9 cellular contexts compared by ENCODE assay signal in genomic region chr17:1488826-1489275, GRCh38. TPM values are rescaled to one million over a fixed set of nuclear protein-coding genes. Genes with fewer than 3 reads are reported as not detected.
A peak's percentile ranks its signal among the peaks of the same experiment; 100 is the strongest.
DNase-seq lines count a peak whose midpoint lies in the region; ATAC-seq and TF ChIP-seq lines count a peak whose summit lies in the region.
"Had no signal": no experiment of that assay in that cellular context is flagged by ENCODE, and none has a peak within 500 bp of the region (broad histone marks: within the 10 kb centered on the region; RNA-seq: fewer than 3 reads in every experiment).

No MANE protein-coding gene starts in this region.

- no peak overlapping the region for H2AFZ ChIP-seq in parathyroid adenoma

- H3K27ac ChIP-seq in CD4-positive, alpha-beta memory T cell (ENCODE audit: low read depth, low read length), result peak overlapping the region; percentile 72
- H3K27ac ChIP-seq in Peyer's patch (peak overlapping the region; percentile 88 to 99 (median 94)), parathyroid adenoma (peak overlapping the region; percentile 60)

- TF ChIP-seq CTCF in Peyer's patch (IDR thresholded peaks at IDR 0.05) (no peak), epithelial cell of proximal tubule (conservative IDR thresholded peaks at IDR 0.05; ENCODE audit: low read depth, low read length) (no peak), parathyroid adenoma (IDR thresholded peaks at IDR 0.05) (no peak)

- H3K27ac Mint-ChIP-seq in CD4-positive, alpha-beta memory T cell, result peak overlapping the region; percentile 37 to 97 (median 85)

- ATAC-seq in GM18519 (IDR thresholded peaks at IDR 0.05; ENCODE audit: low FRiP score, unreplicated experiment), result no peak
- ATAC-seq in GM21528 (IDR thresholded peaks at IDR 0.05; ENCODE audit: low FRiP score, unreplicated experiment), result no peak

- H3K36me3 Mint-ChIP-seq in CD4-positive, alpha-beta memory T cell, result peaks cover 0 to 12% of the 10 kb centered on the region in 2 donors

- peaks cover 0 to 4% (median 0%) of the 10 kb centered on the region in 8 donors for H3K9me3 Mint-ChIP-seq in CD4-positive, alpha-beta memory T cell

- peaks cover 21 to 66% (median 44%) of the 10 kb centered on the region in 4 donors for H3K4me1 Mint-ChIP-seq in CD4-positive, alpha-beta memory T cell

- no peaks in the 10 kb centered on the region for H3K36me3 ChIP-seq in CD4-positive, alpha-beta memory T cell (ENCODE audit: insufficient read depth, low read length)
- peaks cover 0 to 5% (median 0%) of the 10 kb centered on the region in 3 donors for H3K36me3 ChIP-seq in Peyer's patch
- no peaks in the 10 kb centered on the region for H3K36me3 ChIP-seq in parathyroid adenoma (ENCODE audit: control insufficient read depth, insufficient read depth, low read length)

- no peaks in the 10 kb centered on the region for H3K27me3 ChIP-seq in CD4-positive, alpha-beta memory T cell (ENCODE audit: insufficient read depth, low read length)
- no peaks in the 10 kb centered on the region for H3K27me3 ChIP-seq in Peyer's patch
- H3K27me3 ChIP-seq in parathyroid adenoma (ENCODE audit: control insufficient read depth, insufficient read depth, low read length), result no peaks in the 10 kb centered on the region

- H3K27me3 Mint-ChIP-seq in CD4-positive, alpha-beta memory T cell, result no peaks in the 10 kb centered on the region

- no peak for DNase-seq in CD4-positive, alpha-beta memory T cell
- DNase-seq in Peyer's patch (no peak), epithelial cell of proximal tubule (ENCODE audit: low read depth) (no peak), ACHN (no peak)
- no peak for DNase-seq in stimulated activated CD4-positive, alpha-beta T cell treated with anti-CD3 and anti-CD28 coated beads, Interleukin-4, amount 100 ng/mL, for 4 hours
- DNase-seq: dermis blood vessel endothelial cell had no signal

- no peak overlapping the region for H3K4me3 ChIP-seq in CD4-positive, alpha-beta memory T cell (ENCODE audit: low read length in 2 of 2)
- H3K4me3 ChIP-seq in Peyer's patch (peak overlapping the region in 3 of 4 donors; percentile 63 to 88 (median 65)), epithelial cell of proximal tubule (ENCODE audit: low read depth, low read length) (peak overlapping the region; percentile 52), parathyroid adenoma (ENCODE audit: low read depth, low read length) (no peak overlapping the region)

- H3K4me2 ChIP-seq in parathyroid adenoma (ENCODE audit: low read length), result peak overlapping the region; percentile 62

- in situ Hi-C loops in ACHN (cut with HindIII; ENCODE audit: low pct_ligation_motif_present, low pct_unique_long_range_greater_than_20kb, low sequenced_read_pairs), result no loop called here

- H3K4me3 Mint-ChIP-seq in CD4-positive, alpha-beta memory T cell, result peak overlapping the region; percentile 54 to 85 (median 81)

- peaks cover 57% of the 10 kb centered on the region for H3K4me1 ChIP-seq in CD4-positive, alpha-beta memory T cell (ENCODE audit: insufficient read depth, low read length)
- peaks cover 7 to 78% (median 34%) of the 10 kb centered on the region in 4 donors for H3K4me1 ChIP-seq in Peyer's patch
- peaks cover 7% of the 10 kb centered on the region for H3K4me1 ChIP-seq in parathyroid adenoma

- H3K9ac ChIP-seq in parathyroid adenoma, result no peak overlapping the region

- POLR2A ChIA-PET in CD4-positive, alpha-beta memory T cell (lab: Charles Lee; ENCODE audit: partially characterized antibody), result interaction anchor here (2.0 to 5.4 kb wide), 4 partner anchors 27 to 92 kb away, joined by 8 to 56 read pairs (median 27); partner anchors contain the start of genes CRK, INPP5K and YWHAE

- intact Hi-C loops in CD4-positive, alpha-beta memory T cell (cut with micrococcal nuclease), result loop anchor here (1.0 kb wide), 3 partner anchors 27 to 89 kb away; partner anchors contain the start of genes CRK, INPP5K and YWHAE

- H3K9me3 ChIP-seq in CD4-positive, alpha-beta memory T cell (ENCODE audit: control insufficient read depth in 1 of 2, low read length in 2 of 2), result no peaks in the 10 kb centered on the region
- H3K9me3 ChIP-seq in Peyer's patch, result no peaks in the 10 kb centered on the region
- H3K9me3 ChIP-seq in parathyroid adenoma (ENCODE audit: control insufficient read depth, low read length), result no peaks in the 10 kb centered on the region

- no peak for TF ChIP-seq POLR2A in Peyer's patch (IDR thresholded peaks at IDR 0.05)

- CTCF ChIA-PET in CD4-positive, alpha-beta memory T cell (lab: Charles Lee; ENCODE audit: partially characterized antibody), result interaction anchor here (1.1 kb wide), 1 partner anchor 36 kb away, joined by 3 read pairs; no protein-coding TSS in a partner anchor

- H3K79me2 ChIP-seq in parathyroid adenoma, result no peaks in the 10 kb centered on the region

RNA-seq across cellular contexts. Expression of gene MYO1C, which starts 3.6 kb away (rescaled TPM):
- 10 to 100 TPM; 30.9 to 31.1 TPM for total RNA-seq in CD4-positive, alpha-beta memory T cell
- 10 to 100 TPM in 1 of 2 donors, 1 to 10 TPM in 1; 6.3 to 18.7 TPM for polyA plus RNA-seq in CD4-positive, alpha-beta memory T cell
- total RNA-seq in Peyer's patch, result 100 to 1,000 TPM; 144 to 232 (median 179) TPM
- total RNA-seq in epithelial cell of proximal tubule, result 94.7 and 120 TPM in 2 replicates

RNA-seq across cellular contexts. Expression of gene INPP5K, which starts 27.6 kb away (rescaled TPM):
- 10 to 100 TPM; 73.6 to 78.5 TPM for total RNA-seq in CD4-positive, alpha-beta memory T cell
- polyA plus RNA-seq in CD4-positive, alpha-beta memory T cell, result 100 to 1,000 TPM in 1 of 2 donors, 10 to 100 TPM in 1; 81.9 to 123 TPM
- 100 to 1,000 TPM in 1 of 4 donors, 10 to 100 TPM in 3; 60.9 to 163 (median 64.7) TPM for total RNA-seq in Peyer's patch
- 10.7 and 27.3 TPM in 2 replicates for total RNA-seq in epithelial cell of proximal tubule

RNA-seq across cellular contexts. Expression of gene CRK, which starts 32.8 kb away (rescaled TPM):
- 10 to 100 TPM; 29.3 to 32.1 TPM for total RNA-seq in CD4-positive, alpha-beta memory T cell
- 10 to 100 TPM; 24.2 to 25.1 TPM for polyA plus RNA-seq in CD4-positive, alpha-beta memory T cell
- 10 to 100 TPM; 33.0 to 66.2 (median 59.5) TPM for total RNA-seq in Peyer's patch
- total RNA-seq in epithelial cell of proximal tubule, result 57.1 and 82.8 TPM in 2 replicates

Comparison
In these comparisons a context has a peak if more than half of its experiments do, and no peak if none do; other contexts are left out.
1. H3K4me3 ChIP-seq: peak in Peyer's patch (3 of 4) and epithelial cell of proximal tubule (single experiment); none in CD4-positive, alpha-beta memory T cell (0 of 2) and parathyroid adenoma (single experiment).
2. Peak in every context shown above with its lines, with median percentiles within 50 percentile points of each other: H3K27ac ChIP-seq.